12 cellular contexts compared by ENCODE assay signal in the genomic region with DNA sequence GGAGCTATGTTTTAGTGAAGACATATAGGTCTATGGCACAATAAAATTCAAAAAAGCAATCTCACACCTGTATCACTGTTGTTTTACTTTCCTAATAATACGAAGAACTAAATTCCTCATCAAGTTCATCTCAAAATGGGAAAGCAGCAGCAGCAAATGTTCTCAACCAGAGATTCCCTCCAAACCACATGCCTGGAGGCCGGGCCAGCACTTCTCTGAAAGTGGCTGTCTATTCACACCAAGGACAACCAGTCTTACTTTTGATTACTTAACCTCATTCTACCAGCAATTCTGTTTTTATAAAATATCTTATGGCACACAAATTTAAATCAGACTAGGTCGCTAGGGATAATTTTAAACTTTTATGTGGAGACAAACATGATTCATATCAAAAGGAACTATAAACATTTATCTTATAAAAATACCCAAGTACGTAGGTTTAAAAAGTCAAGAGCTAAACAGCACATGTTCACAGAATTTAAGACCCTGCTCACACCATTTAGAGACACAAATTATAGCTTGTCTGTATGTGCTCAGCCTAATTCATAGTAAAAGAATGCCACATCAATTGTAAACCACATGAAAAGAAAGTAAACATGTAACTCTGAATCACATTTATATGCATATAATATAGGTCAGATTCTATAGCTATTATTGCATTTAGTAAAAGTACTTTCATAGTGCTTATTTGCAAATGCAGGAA. TPM values are rescaled to one million over a fixed set of nuclear protein-coding genes. Genes with fewer than 3 reads are reported as not detected.
DNase-seq lines count a peak whose midpoint lies in the region; ATAC-seq and TF ChIP-seq lines count a peak whose summit lies in the region.
"Had no signal": no experiment of that assay in that cellular context is flagged by ENCODE, and none has a peak within 500 bp of the region (broad histone marks: within the 10 kb centered on the region; RNA-seq: fewer than 3 reads in every experiment).

No MANE protein-coding gene starts in this region.

- H3K27me3 Mint-ChIP-seq in chondrocyte (ENCODE audit: low read depth) = no peaks in the 10 kb centered on the region

- 0 out of 2 replicates have a peak, but pooled peaks cover 6% of the 10 kb centered on the region for H3K36me3 ChIP-seq in MG63
- no peaks in the 10 kb centered on the region for H3K36me3 ChIP-seq in skeletal muscle satellite cell (ENCODE audit: insufficient read depth, low read length)
- H3K36me3 ChIP-seq: right lobe of liver, SJCRH30 had no signal

- no peak for TF ChIP-seq CTCF in chondrocyte (IDR thresholded peaks at IDR 0.05)

- no peak for ATAC-seq in GM19023 (IDR thresholded peaks at IDR 0.05; ENCODE audit: unreplicated experiment)
- ATAC-seq: right lobe of liver had no signal

- no peaks in the 10 kb centered on the region for H3K36me3 Mint-ChIP-seq in chondrocyte (ENCODE audit: low read depth)

- H3K4me3 ChIP-seq in MG63 (no peak overlapping the region), skeletal muscle satellite cell (ENCODE audit: low read length) (no peak overlapping the region)
- H3K4me3 ChIP-seq: right lobe of liver, SJCRH30 had no signal

- H3K4me1 Mint-ChIP-seq in chondrocyte (ENCODE audit: low read depth) = peaks cover 45% of the 10 kb centered on the region

- no peaks in the 10 kb centered on the region for H3K9me3 Mint-ChIP-seq in chondrocyte (ENCODE audit: low read depth)

- H3K9me3 ChIP-seq in MG63 = no peaks in the 10 kb centered on the region
- no peaks in the 10 kb centered on the region for H3K9me3 ChIP-seq in skeletal muscle satellite cell (replicated peaks; ENCODE audit: low read length)
- H3K9me3 ChIP-seq: right lobe of liver, SJCRH30 had no signal

- peak overlapping the region; percentile 91 for H3K27ac Mint-ChIP-seq in chondrocyte (ENCODE audit: unreplicated experiment)

- H3K4me1 ChIP-seq in skeletal muscle satellite cell (ENCODE audit: control insufficient read depth, insufficient read depth, low read length) = peaks cover 57% of the 10 kb centered on the region
- H3K4me1 ChIP-seq: SJCRH30 had no signal

- peak overlapping the region; percentile 65 for H3K4me2 ChIP-seq in skeletal muscle satellite cell (ENCODE audit: low read length)

- H3K27me3 ChIP-seq in MG63 (no peaks in the 10 kb centered on the region), skeletal muscle satellite cell (ENCODE audit: control insufficient read depth, insufficient read depth, low read length) (no peaks in the 10 kb centered on the region)
- H3K27me3 ChIP-seq: right lobe of liver, SJCRH30 had no signal

- peak overlapping the region; percentile 42 for H3K9ac ChIP-seq in skeletal muscle satellite cell (ENCODE audit: low read depth, low read length)

- H3K4me3 Mint-ChIP-seq in chondrocyte (ENCODE audit: unreplicated experiment) = peak overlapping the region; percentile 23

- peak; percentile 56 for DNase-seq in ELR (ENCODE audit: low read depth)
- peak; percentile 31 for DNase-seq in MG63
- DNase-seq in chondrocyte (ENCODE audit: low spot score) = no peak
- no peak for DNase-seq in SKM-1 treated with dmso at 0.1 percent for 144 hours (lab: John Stamatoyannopoulos, UW; ENCODE audit: unreplicated experiment)
- no peak for DNase-seq in activated effector memory CD4-positive, alpha-beta T cell treated with Interleukin-2 at 50 U/mL for 16 hours
- no peak for DNase-seq in NCI-H1930 (lab: John Stamatoyannopoulos, UW)
- DNase-seq: MV-4-11, NCI-H524, right lobe of liver, SJCRH30 had no signal

RNA-seq across cellular contexts. Expression of a gene that starts 46.1 kb away (rescaled TPM):
- 169 and 218 TPM in 2 replicates for total RNA-seq in MG63 (2014; rRNA removed; shearing (Covaris generic); ENCODE audit: low replicate concordance)
- 55.8 to 76.9 TPM (median 74.1 TPM) in 3 replicates for total RNA-seq in chondrocyte
- 121 and 166 TPM in 2 replicates for total RNA-seq in skeletal muscle satellite cell (2012; rRNA removed)

Comparison
In these comparisons a context has a peak if more than half of its experiments do, and no peak if none do; other contexts are left out.
1. DNase-seq: peak in ELR (single experiment) and MG63 (single experiment); none in chondrocyte (single experiment), SKM-1 treated with dmso at 0.1 percent for 144 hours (single experiment), activated effector memory CD4-positive, alpha-beta T cell treated with Interleukin-2 at 50 U/mL for 16 hours (single experiment) and NCI-H1930 (0 of 2).